Comparison of ENCODE assay signal across 2 cellular contexts in the genomic region with DNA sequence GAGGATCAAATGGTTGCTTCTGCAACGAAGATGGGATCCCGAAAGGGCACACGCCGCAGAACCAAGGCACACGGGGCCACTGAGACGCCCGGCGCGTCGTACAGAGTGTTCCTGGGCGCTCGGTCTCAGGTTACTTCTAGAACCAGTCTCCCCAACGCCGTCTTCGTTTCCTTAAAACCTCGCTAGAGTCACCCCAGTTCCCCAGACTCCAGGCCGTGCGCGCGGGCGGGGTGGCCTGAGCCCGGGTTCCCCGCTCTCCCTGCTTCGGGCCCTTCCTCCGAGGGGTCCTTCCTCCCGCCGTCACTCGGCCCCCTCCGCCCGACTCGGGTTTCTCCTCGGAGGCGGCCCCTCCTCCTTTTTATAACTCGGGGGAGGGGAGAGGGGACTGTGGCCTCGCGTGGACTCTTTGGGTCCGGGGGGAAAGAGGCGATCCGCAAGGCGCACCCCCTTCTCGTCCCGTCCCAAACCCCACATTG.
TF ChIP-seq lines count a peak whose summit lies in the region.

No MANE protein-coding gene starts in this region.

TF ChIP-seq in IMR-90, 13 proteins besides CTCF, POLR2A, EP300 and RAD21:
- no peak; the same call in 1 of the 2 replicates for TF ChIP-seq MAZ (IDR thresholded peaks at IDR 0.05; ENCODE audit: borderline replicate concordance, low read depth, low read length)
- TF ChIP-seq, protein P1, sequence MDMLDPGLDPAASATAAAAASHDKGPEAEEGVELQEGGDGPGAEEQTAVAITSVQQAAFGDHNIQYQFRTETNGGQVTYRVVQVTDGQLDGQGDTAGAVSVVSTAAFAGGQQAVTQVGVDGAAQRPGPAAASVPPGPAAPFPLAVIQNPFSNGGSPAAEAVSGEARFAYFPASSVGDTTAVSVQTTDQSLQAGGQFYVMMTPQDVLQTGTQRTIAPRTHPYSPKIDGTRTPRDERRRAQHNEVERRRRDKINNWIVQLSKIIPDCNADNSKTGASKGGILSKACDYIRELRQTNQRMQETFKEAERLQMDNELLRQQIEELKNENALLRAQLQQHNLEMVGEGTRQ (IDR thresholded peaks at IDR 0.05; ENCODE audit: low read depth, low read length) = no peak
- no peak for TF ChIP-seq FOS (IDR thresholded peaks at IDR 0.05; ENCODE audit: low read depth, low read length)
- no peak for TF ChIP-seq MAFK (IDR thresholded peaks at IDR 0.05; ENCODE audit: low read depth, low read length)
- TF ChIP-seq CHD1 (IDR thresholded peaks at IDR 0.05; ENCODE audit: low read depth, low read length) = no peak
- TF ChIP-seq RCOR1 (IDR thresholded peaks at IDR 0.05; ENCODE audit: insufficient replicate concordance, low read length) = no peak
- no peak for TF ChIP-seq SMC3 (IDR thresholded peaks at IDR 0.05; ENCODE audit: low read depth, low read length)
- no peak for TF ChIP-seq NFE2L2 (IDR thresholded peaks at IDR 0.05; ENCODE audit: low read depth, low read length)
- no peak for TF ChIP-seq MXI1 (IDR thresholded peaks at IDR 0.05; ENCODE audit: borderline replicate concordance, low read depth, low read length)
- TF ChIP-seq, protein P2, sequence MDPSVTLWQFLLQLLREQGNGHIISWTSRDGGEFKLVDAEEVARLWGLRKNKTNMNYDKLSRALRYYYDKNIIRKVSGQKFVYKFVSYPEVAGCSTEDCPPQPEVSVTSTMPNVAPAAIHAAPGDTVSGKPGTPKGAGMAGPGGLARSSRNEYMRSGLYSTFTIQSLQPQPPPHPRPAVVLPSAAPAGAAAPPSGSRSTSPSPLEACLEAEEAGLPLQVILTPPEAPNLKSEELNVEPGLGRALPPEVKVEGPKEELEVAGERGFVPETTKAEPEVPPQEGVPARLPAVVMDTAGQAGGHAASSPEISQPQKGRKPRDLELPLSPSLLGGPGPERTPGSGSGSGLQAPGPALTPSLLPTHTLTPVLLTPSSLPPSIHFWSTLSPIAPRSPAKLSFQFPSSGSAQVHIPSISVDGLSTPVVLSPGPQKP (IDR thresholded peaks at IDR 0.05; ENCODE audit: borderline replicate concordance, low read depth, low read length) = no peak
- no peak for TF ChIP-seq CEBPB (IDR thresholded peaks at IDR 0.05; ENCODE audit: low read depth, low read length)
- no peak for TF ChIP-seq BHLHE40 (IDR thresholded peaks at IDR 0.05; ENCODE audit: low read depth, low read length)
TF ChIP-seq in IMR-90: peak in this region for 0.

TF ChIP-seq in liver, 16 proteins besides CTCF, POLR2A, EP300 and RAD21:
- TF ChIP-seq, protein P3, sequence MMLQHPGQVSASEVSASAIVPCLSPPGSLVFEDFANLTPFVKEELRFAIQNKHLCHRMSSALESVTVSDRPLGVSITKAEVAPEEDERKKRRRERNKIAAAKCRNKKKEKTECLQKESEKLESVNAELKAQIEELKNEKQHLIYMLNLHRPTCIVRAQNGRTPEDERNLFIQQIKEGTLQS (IDR thresholded peaks at IDR 0.05) = no peak
- TF ChIP-seq HNF4G (IDR thresholded peaks at IDR 0.05) = no peak
- no peak for TF ChIP-seq YY1 (IDR thresholded peaks at IDR 0.05)
- no peak for TF ChIP-seq TAF1 (conservative IDR thresholded peaks at IDR 0.05)
- TF ChIP-seq GABPA (IDR thresholded peaks at IDR 0.05 in 1 of 2, conservative IDR thresholded peaks at IDR 0.05 in 1 of 2) = no peak
